In genomic region chr2:178193823-178194599, GRCh38 we compare ENCODE assay signal across 8 cellular contexts. TPM values are rescaled to one million over a fixed set of nuclear protein-coding genes. Genes with fewer than 3 reads are reported as not detected.
A peak's percentile ranks its signal among the peaks of the same experiment; 100 is the strongest.
DNase-seq lines count a peak whose midpoint lies in the region; ATAC-seq, FAIRE-seq and TF ChIP-seq lines count a peak whose summit lies in the region.

Gene OSBPL6 (plus strand): TSS chr2:178194512. CDS start chr2:178306185, 111,673 bp downstream.

- no peaks in the 10 kb centered on the region for H3K9me3 ChIP-seq in ES-I3 (ENCODE audit: control insufficient read depth, insufficient read depth, low read length)
- H3K9me3 ChIP-seq in adrenal gland (replicated peaks in 1 of 3), result no peaks in the 10 kb centered on the region

- no peaks in the 10 kb centered on the region for H3K36me3 ChIP-seq in ES-I3 (ENCODE audit: insufficient read depth, low read length)
- no peaks in the 10 kb centered on the region for H3K36me3 ChIP-seq in H7 (replicated peaks; ENCODE audit: control insufficient read depth, insufficient read depth, low read length)
- no peaks in the 10 kb centered on the region for H3K36me3 ChIP-seq in adrenal gland (replicated peaks in 1 of 2)

- peak; percentile 12 to 44 for TF ChIP-seq POLR2A in adrenal gland (IDR thresholded peaks at IDR 0.05)

- WGBS in adrenal gland, 4 donors, result 0 to 1% (median 0%) methylated on average over 2 to 90 of the region's 90 CpGs

- H3K4me1 ChIP-seq in ES-I3 (ENCODE audit: insufficient read depth, low read length) (peaks cover 4% of the 10 kb centered on the region; the same call in 1 of the 2 replicates), adrenal gland (replicated peaks in 1 of 2) (peaks cover 13 to 16% of the 10 kb centered on the region in 2 donors)

- peak within 1 kb of the TSS; percentile 83 for H3K4me3 ChIP-seq in H7 (ENCODE audit: insufficient read depth, low read depth, low read length)
- H3K4me3 ChIP-seq in adrenal gland, result peak within 1 kb of the TSS; percentile 46 to 74 (median 60)

- peak; percentile 96 to 98 for ATAC-seq in left cardiac atrium

- H3K9ac ChIP-seq in ES-I3 (ENCODE audit: low read depth, low read length), result peak within 1 kb of the TSS; percentile 81

- DNase-seq in H7 (peak; percentile 94), LoVo (ENCODE audit: low spot score) (peak; percentile 83), SKM-1 (lab: John Stamatoyannopoulos, UW; ENCODE audit: unreplicated experiment) (peak; percentile 63), adrenal gland (peak; percentile 56 to 82 (median 73)), left cardiac atrium (peak; percentile 87), posterior cingulate gyrus (peak; percentile 60 to 97 (median 82)), urothelium cell line (ENCODE audit: low spot score) (peak; percentile 92)

- peak in 3 of 6 experiments; percentile 28 to 38 (median 32) for TF ChIP-seq CTCF in adrenal gland (IDR thresholded peaks at IDR 0.05)

- H3K27ac ChIP-seq in adrenal gland, result peak within 1 kb of the TSS in 4 of 5 donors; percentile 51 to 79 (median 65)

- no peak for FAIRE-seq in urothelium cell line (lab: Jason Lieb, UNC)

- H3K27me3 ChIP-seq in H7 (ENCODE audit: control insufficient read depth, insufficient read depth, low read length) (peaks cover 23% of the 10 kb centered on the region), adrenal gland (peaks cover 12% of the 10 kb centered on the region)

- intact Hi-C loops in adrenal gland (cut with DNase I), result no loop called here
- intact Hi-C loops in left cardiac atrium (cut with DNase I), result loop anchor here (10.0 kb wide), 2 partner anchors 51 to 81 kb away; no protein-coding TSS in a partner anchor
- intact Hi-C loops in posterior cingulate gyrus (cut with DNase I), result loop anchor here (5.0 to 10.0 kb wide), 2 partner anchors 82 to 221 kb away; partner anchors contain the start of gene RBM45

RNA-seq across cellular contexts. Expression of gene OSBPL6, which starts in this region (rescaled TPM):
- 8.6 and 9.2 TPM in 2 replicates for total RNA-seq in H7 (2014; rRNA removed; shearing (Covaris generic))
- 1 to 10 TPM in 2 of 8 donors, under 1 TPM in 5, not detected in 1; 0.16 to 3.1 (median 0.50) TPM for total RNA-seq in adrenal gland
- 1 to 10 TPM in 2 of 3 donors, under 1 TPM in 1; 0.98 to 5.1 (median 1.2) TPM for polyA plus RNA-seq in adrenal gland
- total RNA-seq in left cardiac atrium, result 10 to 100 TPM in 1 of 2 donors, 1 to 10 TPM in 1; 7.0 to 12.2 TPM

Comparison
In these comparisons a context has a peak if more than half of its experiments do, and no peak if none do; other contexts are left out.
1. Peak in every context shown above with its lines: DNase-seq, ATAC-seq, H3K4me3 ChIP-seq and H3K27ac ChIP-seq.
2. intact Hi-C loops: an anchor here in left cardiac atrium (10.0 kb wide) and posterior cingulate gyrus (5.0 to 10.0 kb wide); none called in adrenal gland.